8 cellular contexts compared by ENCODE assay signal in genomic region chr19:1825909-1826556, GRCh38. TPM values are rescaled to one million over a fixed set of nuclear protein-coding genes. Genes with fewer than 3 reads are reported as not detected.
A peak's percentile ranks its signal among the peaks of the same experiment; 100 is the strongest.
DNase-seq lines count a peak whose midpoint lies in the region; ATAC-seq and TF ChIP-seq lines count a peak whose summit lies in the region.

No MANE protein-coding gene starts in this region.

- no peak for ATAC-seq in HG02678 (IDR thresholded peaks at IDR 0.05; ENCODE audit: unreplicated experiment)

- peak; percentile 94 for TF ChIP-seq CTCF in AG09309 (IDR thresholded peaks at IDR 0.05; ENCODE audit: control insufficient read depth, insufficient read depth, low read depth, low read length, missing control alignments)

- TF ChIP-seq POLR2A in erythroblast (IDR thresholded peaks at IDR 0.05; ENCODE audit: low read length): no peak

- DNase-seq in AG09309 (ENCODE audit: low read depth): no peak
- peak; percentile 100 for DNase-seq in GM19240 (ENCODE audit: insufficient read length, low spot score)
- DNase-seq in NCI-H748 treated with DMSO at 0.1 percent for 48 hours (lab: John Stamatoyannopoulos, UW): peak; percentile 1
- DNase-seq in activated T-cell treated with anti-CD3 and anti-CD28 coated beads for 1 hour (ENCODE audit: low read depth): peak; percentile 78
- DNase-seq in erythroblast (lab: John Stamatoyannopoulos, UW): peak; percentile 78 to 89
- DNase-seq in myocyte (ENCODE audit: low read depth): peak; percentile 74
- DNase-seq in stimulated activated CD8-positive, alpha-beta memory T cell treated with anti-CD3 and anti-CD28 coated beads, Interleukin-7, amount 100 ng/mL, for 1 hour (ENCODE audit: low read depth in 2 of 2): peak; percentile 46 to 70

- H3K4me3 ChIP-seq in AG09309 (ENCODE audit: control insufficient read depth, low read depth, low read length): no peak overlapping the region

RNA-seq across cellular contexts. Expression of gene ATP8B3, which starts 14.0 kb away (rescaled TPM):
- total RNA-seq in myocyte: 0.48 and 1.1 TPM in 2 replicates
- polyA plus RNA-seq in myocyte (2012): 2.0 TPM

RNA-seq across cellular contexts. Expression of gene REXO1, which starts 22.2 kb away (rescaled TPM):
- total RNA-seq in myocyte: 9.0 and 9.4 TPM in 2 replicates
- polyA plus RNA-seq in myocyte (2012): 18.7 TPM

RNA-seq across cellular contexts. Expression of gene KLF16, which starts 37.3 kb away (rescaled TPM):
- total RNA-seq in myocyte: 8.6 and 9.7 TPM in 2 replicates
- polyA plus RNA-seq in myocyte (2012): 24.3 TPM

RNA-seq across cellular contexts. Expression of gene ABHD17A, which starts 59.3 kb away (rescaled TPM):
- 106 and 111 TPM in 2 replicates for total RNA-seq in myocyte
- polyA plus RNA-seq in myocyte (2012): 59.7 TPM
